Comparison of ENCODE assay signal across 1 cellular context in genomic region chr9:95511232-95511951, GRCh38.
TF ChIP-seq lines count a peak whose summit lies in the region.

No MANE protein-coding gene starts in this region.

TF ChIP-seq in HepG2, 621 proteins besides CTCF, POLR2A, EP300 and RAD21 (continued from another document and continues in another):
- TF ChIP-seq, protein P1, sequence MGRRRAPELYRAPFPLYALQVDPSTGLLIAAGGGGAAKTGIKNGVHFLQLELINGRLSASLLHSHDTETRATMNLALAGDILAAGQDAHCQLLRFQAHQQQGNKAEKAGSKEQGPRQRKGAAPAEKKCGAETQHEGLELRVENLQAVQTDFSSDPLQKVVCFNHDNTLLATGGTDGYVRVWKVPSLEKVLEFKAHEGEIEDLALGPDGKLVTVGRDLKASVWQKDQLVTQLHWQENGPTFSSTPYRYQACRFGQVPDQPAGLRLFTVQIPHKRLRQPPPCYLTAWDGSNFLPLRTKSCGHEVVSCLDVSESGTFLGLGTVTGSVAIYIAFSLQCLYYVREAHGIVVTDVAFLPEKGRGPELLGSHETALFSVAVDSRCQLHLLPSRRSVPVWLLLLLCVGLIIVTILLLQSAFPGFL (CRISPR knock-in tag; IDR thresholded peaks at IDR 0.05), result no peak
- TF ChIP-seq ZNF788 (CRISPR knock-in tag; IDR thresholded peaks at IDR 0.05; ENCODE audit: borderline replicate concordance) (peak; percentile 65; the same call in 1 of the 2 replicates), ZNF687 (CRISPR knock-in tag; IDR thresholded peaks at IDR 0.05) (peak; percentile 88), ZNF883 (CRISPR knock-in tag; IDR thresholded peaks at IDR 0.05; ENCODE audit: not compliant biosample characterization) (peak; percentile 36), SP2 (CRISPR knock-in tag; IDR thresholded peaks at IDR 0.05) (no peak; the same call in 1 of the 2 replicates), AGO2 (optimal IDR thresholded peaks at IDR 0.05; ENCODE audit: low read depth, low read length) (peak; percentile 73), TCF12 (IDR thresholded peaks at IDR 0.05) (no peak), TCF12 (CRISPR knock-in tag; IDR thresholded peaks at IDR 0.05) (no peak), ZNF296 (CRISPR knock-in tag; conservative IDR thresholded peaks at IDR 0.05) (no peak), RNF219 (CRISPR knock-in tag; IDR thresholded peaks at IDR 0.05) (no peak), NCOA5 (CRISPR knock-in tag; IDR thresholded peaks at IDR 0.05) (no peak), FOXP1 (IDR thresholded peaks at IDR 0.05) (no peak), FOXP1 (CRISPR knock-in tag; IDR thresholded peaks at IDR 0.05) (no peak), DMAP1 (CRISPR knock-in tag; IDR thresholded peaks at IDR 0.05) (peak; percentile 35; the same call in 1 of the 2 replicates), RNF2 (conservative IDR thresholded peaks at IDR 0.05; ENCODE audit: low read depth) (0 out of 2 replicates have a peak, but pooled peaks have one; percentile 27), NR3C1 (CRISPR knock-in tag; IDR thresholded peaks at IDR 0.05) (no peak), DR1 (CRISPR knock-in tag; IDR thresholded peaks at IDR 0.05) (no peak), ZNF101 (CRISPR knock-in tag; IDR thresholded peaks at IDR 0.05; ENCODE audit: borderline replicate concordance, low read depth) (no peak), ZFP1 (CRISPR knock-in tag; IDR thresholded peaks at IDR 0.05) (no peak), GTF2F1 (IDR thresholded peaks at IDR 0.05; ENCODE audit: low read length) (no peak), SRSF4 (IDR thresholded peaks at IDR 0.05; ENCODE audit: low read depth, low read length, poor library complexity, severe bottlenecking) (no peak), ZNF414 (CRISPR knock-in tag; IDR thresholded peaks at IDR 0.05) (no peak), HIVEP1 (CRISPR knock-in tag; IDR thresholded peaks at IDR 0.05) (0 out of 2 replicates have a peak, but pooled peaks have one; percentile 53), ELF4 (CRISPR knock-in tag; IDR thresholded peaks at IDR 0.05; ENCODE audit: borderline replicate concordance) (0 out of 2 replicates have a peak, but pooled peaks have one; percentile 14), HCFC1 (IDR thresholded peaks at IDR 0.05; ENCODE audit: low read depth, low read length) (no peak), ZNF207 (IDR thresholded peaks at IDR 0.05; ENCODE audit: borderline replicate concordance) (no peak), SNRNP70 (IDR thresholded peaks at IDR 0.05; ENCODE audit: low read depth, low read length) (no peak), SPEN (CRISPR knock-in tag; IDR thresholded peaks at IDR 0.05; ENCODE audit: low read depth) (peak; percentile 10; the same call in 1 of the 2 replicates), WIZ (CRISPR knock-in tag; IDR thresholded peaks at IDR 0.05) (no peak), ZNF792 (CRISPR knock-in tag; IDR thresholded peaks at IDR 0.05) (no peak), YEATS4 (CRISPR knock-in tag; IDR thresholded peaks at IDR 0.05; ENCODE audit: borderline replicate concordance) (0 out of 2 replicates have a peak, but pooled peaks have one; percentile 1), PAF1 (CRISPR knock-in tag; IDR thresholded peaks at IDR 0.05) (no peak), ZBTB20 (CRISPR knock-in tag; IDR thresholded peaks at IDR 0.05; ENCODE audit: borderline replicate concordance, low read depth) (peak; percentile 36; the same call in 1 of the 2 replicates), DPF2 (CRISPR knock-in tag; IDR thresholded peaks at IDR 0.05; ENCODE audit: borderline replicate concordance, low read depth) (no peak), HOXA5 (CRISPR knock-in tag; IDR thresholded peaks at IDR 0.05) (no peak), ZMAT5 (CRISPR knock-in tag; IDR thresholded peaks at IDR 0.05; ENCODE audit: borderline replicate concordance, low read depth) (no peak), ZNF616 (CRISPR knock-in tag; IDR thresholded peaks at IDR 0.05; ENCODE audit: low read depth) (no peak), NFYB (CRISPR knock-in tag; IDR thresholded peaks at IDR 0.05) (no peak), GATAD1 (CRISPR knock-in tag; IDR thresholded peaks at IDR 0.05) (0 out of 2 replicates have a peak, but pooled peaks have one; percentile 25)
- TF ChIP-seq, protein P2, sequence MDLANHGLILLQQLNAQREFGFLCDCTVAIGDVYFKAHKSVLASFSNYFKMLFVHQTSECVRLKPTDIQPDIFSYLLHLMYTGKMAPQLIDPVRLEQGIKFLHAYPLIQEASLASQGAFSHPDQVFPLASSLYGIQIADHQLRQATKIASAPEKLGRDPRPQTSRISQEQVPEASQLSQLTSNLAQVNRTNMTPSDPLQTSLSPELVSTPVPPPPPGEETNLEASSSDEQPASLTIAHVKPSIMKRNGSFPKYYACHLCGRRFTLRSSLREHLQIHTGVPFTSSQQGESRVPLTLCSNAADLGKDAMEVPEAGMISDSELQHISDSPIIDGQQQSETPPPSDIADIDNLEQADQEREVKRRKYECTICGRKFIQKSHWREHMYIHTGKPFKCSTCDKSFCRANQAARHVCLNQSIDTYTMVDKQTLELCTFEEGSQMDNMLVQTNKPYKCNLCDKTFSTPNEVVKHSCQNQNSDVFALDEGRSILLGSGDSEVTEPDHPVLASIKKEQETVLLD (CRISPR knock-in tag; IDR thresholded peaks at IDR 0.05; ENCODE audit: low read depth), result peak; percentile 59
- TF ChIP-seq, protein P3, sequence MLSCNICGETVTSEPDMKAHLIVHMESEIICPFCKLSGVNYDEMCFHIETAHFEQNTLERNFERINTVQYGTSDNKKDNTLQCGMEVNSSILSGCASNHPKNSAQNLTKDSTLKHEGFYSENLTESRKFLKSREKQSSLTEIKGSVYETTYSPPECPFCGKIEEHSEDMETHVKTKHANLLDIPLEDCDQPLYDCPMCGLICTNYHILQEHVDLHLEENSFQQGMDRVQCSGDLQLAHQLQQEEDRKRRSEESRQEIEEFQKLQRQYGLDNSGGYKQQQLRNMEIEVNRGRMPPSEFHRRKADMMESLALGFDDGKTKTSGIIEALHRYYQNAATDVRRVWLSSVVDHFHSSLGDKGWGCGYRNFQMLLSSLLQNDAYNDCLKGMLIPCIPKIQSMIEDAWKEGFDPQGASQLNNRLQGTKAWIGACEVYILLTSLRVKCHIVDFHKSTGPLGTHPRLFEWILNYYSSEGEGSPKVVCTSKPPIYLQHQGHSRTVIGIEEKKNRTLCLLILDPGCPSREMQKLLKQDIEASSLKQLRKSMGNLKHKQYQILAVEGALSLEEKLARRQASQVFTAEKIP (CRISPR knock-in tag; IDR thresholded peaks at IDR 0.05; ENCODE audit: borderline replicate concordance), result no peak
- TF ChIP-seq, protein P4, sequence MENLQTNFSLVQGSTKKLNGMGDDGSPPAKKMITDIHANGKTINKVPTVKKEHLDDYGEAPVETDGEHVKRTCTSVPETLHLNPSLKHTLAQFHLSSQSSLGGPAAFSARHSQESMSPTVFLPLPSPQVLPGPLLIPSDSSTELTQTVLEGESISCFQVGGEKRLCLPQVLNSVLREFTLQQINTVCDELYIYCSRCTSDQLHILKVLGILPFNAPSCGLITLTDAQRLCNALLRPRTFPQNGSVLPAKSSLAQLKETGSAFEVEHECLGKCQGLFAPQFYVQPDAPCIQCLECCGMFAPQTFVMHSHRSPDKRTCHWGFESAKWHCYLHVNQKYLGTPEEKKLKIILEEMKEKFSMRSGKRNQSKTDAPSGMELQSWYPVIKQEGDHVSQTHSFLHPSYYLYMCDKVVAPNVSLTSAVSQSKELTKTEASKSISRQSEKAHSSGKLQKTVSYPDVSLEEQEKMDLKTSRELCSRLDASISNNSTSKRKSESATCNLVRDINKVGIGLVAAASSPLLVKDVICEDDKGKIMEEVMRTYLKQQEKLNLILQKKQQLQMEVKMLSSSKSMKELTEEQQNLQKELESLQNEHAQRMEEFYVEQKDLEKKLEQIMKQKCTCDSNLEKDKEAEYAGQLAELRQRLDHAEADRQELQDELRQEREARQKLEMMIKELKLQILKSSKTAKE (CRISPR knock-in tag; IDR thresholded peaks at IDR 0.05; ENCODE audit: borderline replicate concordance), result no peak
- TF ChIP-seq, protein P5, sequence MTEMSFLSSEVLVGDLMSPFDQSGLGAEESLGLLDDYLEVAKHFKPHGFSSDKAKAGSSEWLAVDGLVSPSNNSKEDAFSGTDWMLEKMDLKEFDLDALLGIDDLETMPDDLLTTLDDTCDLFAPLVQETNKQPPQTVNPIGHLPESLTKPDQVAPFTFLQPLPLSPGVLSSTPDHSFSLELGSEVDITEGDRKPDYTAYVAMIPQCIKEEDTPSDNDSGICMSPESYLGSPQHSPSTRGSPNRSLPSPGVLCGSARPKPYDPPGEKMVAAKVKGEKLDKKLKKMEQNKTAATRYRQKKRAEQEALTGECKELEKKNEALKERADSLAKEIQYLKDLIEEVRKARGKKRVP (CRISPR knock-in tag; IDR thresholded peaks at IDR 0.05), result peak in 1 of 2 experiments; percentile 55; a peak in 1 of 4 replicates
- TF ChIP-seq, protein P6, sequence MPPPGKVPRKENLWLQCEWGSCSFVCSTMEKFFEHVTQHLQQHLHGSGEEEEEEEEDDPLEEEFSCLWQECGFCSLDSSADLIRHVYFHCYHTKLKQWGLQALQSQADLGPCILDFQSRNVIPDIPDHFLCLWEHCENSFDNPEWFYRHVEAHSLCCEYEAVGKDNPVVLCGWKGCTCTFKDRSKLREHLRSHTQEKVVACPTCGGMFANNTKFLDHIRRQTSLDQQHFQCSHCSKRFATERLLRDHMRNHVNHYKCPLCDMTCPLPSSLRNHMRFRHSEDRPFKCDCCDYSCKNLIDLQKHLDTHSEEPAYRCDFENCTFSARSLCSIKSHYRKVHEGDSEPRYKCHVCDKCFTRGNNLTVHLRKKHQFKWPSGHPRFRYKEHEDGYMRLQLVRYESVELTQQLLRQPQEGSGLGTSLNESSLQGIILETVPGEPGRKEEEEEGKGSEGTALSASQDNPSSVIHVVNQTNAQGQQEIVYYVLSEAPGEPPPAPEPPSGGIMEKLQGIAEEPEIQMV (CRISPR knock-in tag; IDR thresholded peaks at IDR 0.05; ENCODE audit: low read depth), result 0 out of 2 replicates have a peak, but pooled peaks have one; percentile 0
